ENCODE assay signal across 12 cellular contexts in the genomic region with DNA sequence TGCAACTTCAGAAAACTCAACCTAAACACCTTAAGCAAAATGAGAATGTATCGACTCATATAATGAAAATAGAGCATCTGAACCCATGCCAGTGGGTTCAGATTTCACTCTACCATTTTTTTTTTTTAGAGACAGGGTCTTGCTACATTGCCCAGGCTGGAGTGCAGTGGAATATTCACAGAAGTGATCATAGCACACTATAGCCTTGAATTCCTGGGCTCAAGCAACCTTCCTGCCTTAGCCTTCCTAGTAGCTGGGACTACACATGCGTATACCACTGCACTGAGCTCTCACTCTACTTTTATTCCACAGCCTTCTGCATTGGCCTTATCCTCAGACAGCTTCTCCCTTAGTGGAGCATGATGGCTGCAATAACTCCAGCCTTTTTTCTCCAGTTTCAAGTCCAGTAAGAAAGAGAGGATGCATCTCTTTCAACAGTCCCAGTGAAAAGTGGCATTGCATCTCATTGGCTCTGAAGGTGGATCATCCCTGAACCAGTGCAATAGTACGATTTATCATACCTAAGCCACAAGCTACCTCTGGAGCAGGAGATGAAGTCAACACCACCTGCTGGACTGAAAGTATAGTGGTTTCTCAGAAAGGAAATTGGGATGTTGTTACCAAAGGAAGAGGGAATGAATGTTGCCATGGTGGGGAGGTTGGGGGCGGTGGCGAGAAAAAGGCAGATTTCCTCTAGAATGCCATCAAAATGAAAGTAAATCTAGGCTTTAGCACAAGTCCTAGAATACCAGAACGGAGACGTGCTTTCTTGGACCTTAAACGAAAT. TPM values are rescaled to one million over a fixed set of nuclear protein-coding genes. Genes with fewer than 3 reads are reported as not detected.
DNase-seq lines count a peak whose midpoint lies in the region; ATAC-seq and TF ChIP-seq lines count a peak whose summit lies in the region.
"Had no signal": no experiment of that assay in that cellular context is flagged by ENCODE, and none has a peak within 500 bp of the region (broad histone marks: within the 10 kb centered on the region; RNA-seq: fewer than 3 reads in every experiment).

No MANE protein-coding gene starts in this region.

- TF ChIP-seq POLR2A in suprapubic skin (IDR thresholded peaks at IDR 0.05): no peak

- TF ChIP-seq CTCF in foreskin fibroblast (IDR thresholded peaks at IDR 0.05; ENCODE audit: low read depth, low read length) (peak; percentile 31), suprapubic skin (IDR thresholded peaks at IDR 0.05) (peak; percentile 17)

- no peak for ATAC-seq in activated naive CD8-positive, alpha-beta T cell treated with anti-CD3 and anti-CD28 coated beads, Interleukin-2, amount 50 U/mL, for 24 hours
- no peak for ATAC-seq in activated CD4-positive, alpha-beta T cell treated with anti-CD3 and anti-CD28 coated beads for 36 hours
- no peak for ATAC-seq in GM21367 (IDR thresholded peaks at IDR 0.05; ENCODE audit: unreplicated experiment)

- CTCF ChIA-PET in activated CD4-positive, alpha-beta T cell treated with anti-CD3 and anti-CD28 coated beads for 36 hours (lab: Charles Lee): no interaction called here

- no peak overlapping the region for H3K4me3 Mint-ChIP-seq in activated naive CD8-positive, alpha-beta T cell treated with anti-CD3 and anti-CD28 coated beads, Interleukin-2, amount 50 U/mL, for 24 hours
- no peak overlapping the region for H3K4me3 Mint-ChIP-seq in activated CD4-positive, alpha-beta T cell treated with anti-CD3 and anti-CD28 coated beads for 36 hours
- H3K4me3 Mint-ChIP-seq: activated CD4-positive, alpha-beta T cell treated with anti-CD3 and anti-CD28 coated beads, Interleukin-2, amount 10 ng/mL, durations not matched to agents 7 days and 5 days had no signal

- H3K27me3 Mint-ChIP-seq in activated naive CD8-positive, alpha-beta T cell treated with anti-CD3 and anti-CD28 coated beads, Interleukin-2, amount 50 U/mL, for 24 hours: peaks cover 14% of the 10 kb centered on the region
- peaks cover 20% of the 10 kb centered on the region for H3K27me3 Mint-ChIP-seq in activated CD4-positive, alpha-beta T cell treated with anti-CD3 and anti-CD28 coated beads for 36 hours

- peaks cover 24% of the 10 kb centered on the region for H3K4me1 ChIP-seq in suprapubic skin

- H3K27me3 ChIP-seq in suprapubic skin: no peaks in the 10 kb centered on the region

- no peaks in the 10 kb centered on the region for H3K9me3 ChIP-seq in suprapubic skin

- H3K4me1 Mint-ChIP-seq in activated naive CD8-positive, alpha-beta T cell treated with anti-CD3 and anti-CD28 coated beads, Interleukin-2, amount 50 U/mL, for 24 hours: no peaks in the 10 kb centered on the region
- no peaks in the 10 kb centered on the region for H3K4me1 Mint-ChIP-seq in activated CD4-positive, alpha-beta T cell treated with anti-CD3 and anti-CD28 coated beads for 36 hours
- H3K4me1 Mint-ChIP-seq: activated CD4-positive, alpha-beta T cell treated with anti-CD3 and anti-CD28 coated beads, Interleukin-2, amount 10 ng/mL, durations not matched to agents 7 days and 5 days had no signal

- POLR2A ChIA-PET in activated CD4-positive, alpha-beta T cell treated with anti-CD3 and anti-CD28 coated beads for 36 hours (lab: Charles Lee): no interaction called here

- H3K36me3 ChIP-seq in suprapubic skin: no peaks in the 10 kb centered on the region

- no peak for TF ChIP-seq EP300 in suprapubic skin (IDR thresholded peaks at IDR 0.05)

- no peak overlapping the region for H3K27ac Mint-ChIP-seq in activated naive CD8-positive, alpha-beta T cell treated with anti-CD3 and anti-CD28 coated beads, Interleukin-2, amount 50 U/mL, for 24 hours
- no peak overlapping the region for H3K27ac Mint-ChIP-seq in activated CD4-positive, alpha-beta T cell treated with anti-CD3 and anti-CD28 coated beads for 36 hours
- H3K27ac Mint-ChIP-seq: activated CD4-positive, alpha-beta T cell treated with anti-CD3 and anti-CD28 coated beads, Interleukin-2, amount 10 ng/mL, durations not matched to agents 7 days and 5 days; CD4-positive, alpha-beta memory T cell had no signal

- H3K9me3 Mint-ChIP-seq in activated naive CD8-positive, alpha-beta T cell treated with anti-CD3 and anti-CD28 coated beads, Interleukin-2, amount 50 U/mL, for 24 hours: peaks cover 4% of the 10 kb centered on the region
- H3K9me3 Mint-ChIP-seq in activated CD4-positive, alpha-beta T cell treated with anti-CD3 and anti-CD28 coated beads for 36 hours (ENCODE audit: low read depth): peaks cover 4% of the 10 kb centered on the region
- H3K9me3 Mint-ChIP-seq: activated CD4-positive, alpha-beta T cell treated with anti-CD3 and anti-CD28 coated beads, Interleukin-2, amount 10 ng/mL, durations not matched to agents 7 days and 5 days had no signal

- peak overlapping the region; percentile 83 for H3K27ac ChIP-seq in suprapubic skin

- no peaks in the 10 kb centered on the region for H3K36me3 Mint-ChIP-seq in activated naive CD8-positive, alpha-beta T cell treated with anti-CD3 and anti-CD28 coated beads, Interleukin-2, amount 50 U/mL, for 24 hours (ENCODE audit: low read depth)
- no peaks in the 10 kb centered on the region for H3K36me3 Mint-ChIP-seq in activated CD4-positive, alpha-beta T cell treated with anti-CD3 and anti-CD28 coated beads for 36 hours (ENCODE audit: low read depth)
- H3K36me3 Mint-ChIP-seq: CD4-positive, alpha-beta memory T cell had no signal

- intact Hi-C loops in activated CD4-positive, alpha-beta T cell treated with anti-CD3 and anti-CD28 coated beads for 36 hours (cut with DNase I, micrococcal nuclease): no loop called here

- H3K4me3 ChIP-seq in foreskin fibroblast (ENCODE audit: low read depth in 1 of 2, low read length in 2 of 2) (no peak overlapping the region), suprapubic skin (no peak overlapping the region)

- 79% methylated on average over 8 of the region's 8 CpGs for WGBS in suprapubic skin

- DNase-seq in NCI-H2196 (lab: John Stamatoyannopoulos, UW; ENCODE audit: unreplicated experiment) (peak; percentile 18), NCI-H2196 treated with DMSO at 0.1 percent for 48 hours (lab: John Stamatoyannopoulos, UW; ENCODE audit: unreplicated experiment) (no peak), RPMI8226 (peak; percentile 3), foreskin fibroblast (no peak), suprapubic skin (ENCODE audit: low spot score in 2 of 2) (peak in 1 of 2 donors; percentile 11)
- DNase-seq in activated naive CD8-positive, alpha-beta T cell treated with anti-CD3 and anti-CD28 coated beads, Interleukin-2, amount 50 U/mL, for 24 hours: no peak
- no peak for DNase-seq in activated CD4-positive, alpha-beta T cell treated with anti-CD3 and anti-CD28 coated beads for 36 hours
- DNase-seq: activated CD4-positive, alpha-beta T cell treated with anti-CD3 and anti-CD28 coated beads, Interleukin-2, amount 10 ng/mL, durations not matched to agents 7 days and 5 days; CD4-positive, alpha-beta memory T cell; cerebellar nuclear complex had no signal

RNA-seq across cellular contexts. Expression of gene SOD3, which starts 2.0 kb away (rescaled TPM):
- total RNA-seq in suprapubic skin: 10 to 100 TPM; 18.4 to 55.8 (median 23.3) TPM
- total RNA-seq in activated CD4-positive, alpha-beta T cell treated with anti-CD3 and anti-CD28 coated beads for 36 hours: not detected
- total RNA-seq: activated CD4-positive, alpha-beta T cell treated with anti-CD3 and anti-CD28 coated beads, Interleukin-2, amount 10 ng/mL, durations not matched to agents 7 days and 5 days; CD4-positive, alpha-beta memory T cell; mononuclear cell had no signal

Comparison
In these comparisons a context has a peak if more than half of its experiments do, and no peak if none do; other contexts are left out.
1. DNase-seq: peak in NCI-H2196 (single experiment) and RPMI8226 (single experiment); none in NCI-H2196 treated with DMSO at 0.1 percent for 48 hours (single experiment), foreskin fibroblast (0 of 2), activated naive CD8-positive, alpha-beta T cell treated with anti-CD3 and anti-CD28 coated beads, Interleukin-2, amount 50 U/mL, for 24 hours (single experiment) and activated CD4-positive, alpha-beta T cell treated with anti-CD3 and anti-CD28 coated beads for 36 hours (single experiment).
2. RNA of gene SOD3, which starts 2.0 kb away (total RNA-seq): 18.4 to 55.8 TPM in suprapubic skin; not detected in activated CD4-positive, alpha-beta T cell treated with anti-CD3 and anti-CD28 coated beads for 36 hours; every median in the first group is over 10 times any median in the second.